ENCODE assay signal across 19 cellular contexts in genomic region chr17:80365983-80366382, GRCh38.
"Had no signal": no experiment of that assay in that cellular context is flagged by ENCODE, and none has a peak within 500 bp of the region (broad histone marks: within the 10 kb centered on the region; RNA-seq: fewer than 3 reads in every experiment).

No MANE protein-coding gene starts in this region.

- H3K27ac ChIP-seq: epithelial cell of prostate, gastroesophageal sphincter, upper lobe of left lung, WERI-Rb-1 had no signal

- DNase-seq: activated CD4-positive, CD25-positive, alpha-beta regulatory T cell treated with anti-CD3 and anti-CD28 coated beads, Interleukin-2, amount 50 U/mL, for 72 hours; activated naive CD4-positive, alpha-beta T cell treated with Interleukin-2 at 50 U/mL for 16 hours; activated naive CD8-positive, alpha-beta T cell treated with anti-CD3 and anti-CD28 coated beads, Interleukin-2, amount 10 ng/mL, durations not matched to agents 7 days and 5 days; amniotic stem cell; cerebellar nuclear complex; cortex of kidney; head of caudate nucleus; hypothalamus; nephron progenitor cell; nucleus accumbens; stimulated activated CD4-positive, alpha-beta T cell treated with anti-CD3 and anti-CD28 coated beads, Interleukin-4, amount 100 ng/mL, for 24 hours; stimulated activated naive CD8-positive, alpha-beta T cell treated with anti-CD3 and anti-CD28 coated beads, Interleukin-15, Interleukin-2, amounts not matched to agents 100 U/mL and 50 U/mL, for 24 hours; T-helper 1 cell; WERI-Rb-1 had no signal

- H3K27ac Mint-ChIP-seq: activated naive CD8-positive, alpha-beta T cell treated with anti-CD3 and anti-CD28 coated beads, Interleukin-2, amount 10 ng/mL, durations not matched to agents 7 days and 5 days; activated T-helper 1 cell treated with anti-CD3 and anti-CD28 coated beads, Interleukin-12 subunit alpha, Interleukin-12 subunit beta, Interleukin-2, Interleukin-4 antibody, amounts not matched to agents 30 ng/mL and 10 ng/mL and 1 ng/mL, durations not matched to agents 14 hours and 24 hours and 36 hours; memory B cell; nephron progenitor cell had no signal

- ATAC-seq: gastroesophageal sphincter; stimulated activated naive CD8-positive, alpha-beta T cell treated with anti-CD3 and anti-CD28 coated beads, Interleukin-15, Interleukin-2, amounts not matched to agents 100 U/mL and 50 U/mL, for 24 hours had no signal

- H3K4me3 ChIP-seq: gastroesophageal sphincter, upper lobe of left lung had no signal

- H3K4me3 Mint-ChIP-seq: activated naive CD8-positive, alpha-beta T cell treated with anti-CD3 and anti-CD28 coated beads, Interleukin-2, amount 10 ng/mL, durations not matched to agents 7 days and 5 days; activated T-helper 1 cell treated with anti-CD3 and anti-CD28 coated beads, Interleukin-12 subunit alpha, Interleukin-12 subunit beta, Interleukin-2, Interleukin-4 antibody, amounts not matched to agents 30 ng/mL and 10 ng/mL and 1 ng/mL, durations not matched to agents 14 hours and 24 hours and 36 hours; memory B cell; nephron progenitor cell had no signal

- H3K27me3 ChIP-seq: gastroesophageal sphincter, upper lobe of left lung had no signal

- H3K4me1 ChIP-seq: upper lobe of left lung had no signal

- H3K9me3 Mint-ChIP-seq: activated naive CD8-positive, alpha-beta T cell treated with anti-CD3 and anti-CD28 coated beads, Interleukin-2, amount 10 ng/mL, durations not matched to agents 7 days and 5 days; activated T-helper 1 cell treated with anti-CD3 and anti-CD28 coated beads, Interleukin-12 subunit alpha, Interleukin-12 subunit beta, Interleukin-2, Interleukin-4 antibody, amounts not matched to agents 30 ng/mL and 10 ng/mL and 1 ng/mL, durations not matched to agents 14 hours and 24 hours and 36 hours; memory B cell; nephron progenitor cell had no signal

- H3K4me1 Mint-ChIP-seq: activated naive CD8-positive, alpha-beta T cell treated with anti-CD3 and anti-CD28 coated beads, Interleukin-2, amount 10 ng/mL, durations not matched to agents 7 days and 5 days; memory B cell had no signal

- H3K27me3 Mint-ChIP-seq: activated naive CD8-positive, alpha-beta T cell treated with anti-CD3 and anti-CD28 coated beads, Interleukin-2, amount 10 ng/mL, durations not matched to agents 7 days and 5 days; memory B cell had no signal

- H3K9me3 ChIP-seq: gastroesophageal sphincter, upper lobe of left lung had no signal
